ENCODE assay signal across 1 cellular context in the genomic region with DNA sequence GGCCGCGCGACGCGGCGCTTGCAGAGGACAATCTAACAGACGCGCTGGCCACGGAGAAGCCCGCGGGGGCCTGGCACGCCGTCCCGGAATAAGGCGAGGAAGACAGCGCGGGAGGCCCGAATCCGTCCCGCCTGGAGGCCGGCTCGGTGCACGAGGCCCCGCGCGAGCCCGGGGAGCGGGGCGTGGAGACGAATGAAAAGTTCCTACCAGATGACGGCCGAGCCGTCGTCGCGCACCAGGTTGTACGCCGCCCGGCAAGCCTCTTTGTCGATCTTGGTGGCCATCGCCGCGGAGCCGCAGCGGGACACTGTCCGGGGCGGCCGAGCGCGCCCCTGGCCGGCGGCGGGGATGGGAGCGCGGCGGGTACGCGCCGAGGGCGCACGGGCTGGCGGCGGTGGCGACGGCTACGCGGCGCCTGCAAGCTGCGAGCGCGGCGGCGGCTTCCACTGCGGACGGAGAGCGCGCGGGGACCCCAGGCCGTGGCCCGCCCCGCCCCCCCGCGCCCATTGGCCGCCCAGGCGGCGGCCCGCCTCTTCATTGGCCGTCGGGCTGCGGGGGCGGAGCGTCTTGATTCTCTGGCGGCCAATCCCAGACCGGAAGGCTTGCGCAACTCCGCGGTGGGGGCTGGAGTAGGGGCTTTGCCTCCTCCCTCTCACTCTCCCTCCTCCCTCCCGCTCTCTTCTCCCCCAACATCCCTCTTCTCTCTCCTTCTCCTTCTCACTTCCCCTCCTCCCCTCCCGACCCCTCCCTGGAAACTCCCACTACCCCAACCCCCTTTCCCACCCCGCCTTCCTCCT.
TF ChIP-seq lines count a peak whose summit lies in the region.

Gene COTL1, minus strand, starts transcription at position 448 of the 797 bp plus-strand sequence. Its CDS starts 164 bp downstream, at position 284.

TF ChIP-seq in HepG2, 621 proteins besides CTCF, POLR2A, EP300 and RAD21 (continued from another document and continues in another):
- TF ChIP-seq, protein P1, sequence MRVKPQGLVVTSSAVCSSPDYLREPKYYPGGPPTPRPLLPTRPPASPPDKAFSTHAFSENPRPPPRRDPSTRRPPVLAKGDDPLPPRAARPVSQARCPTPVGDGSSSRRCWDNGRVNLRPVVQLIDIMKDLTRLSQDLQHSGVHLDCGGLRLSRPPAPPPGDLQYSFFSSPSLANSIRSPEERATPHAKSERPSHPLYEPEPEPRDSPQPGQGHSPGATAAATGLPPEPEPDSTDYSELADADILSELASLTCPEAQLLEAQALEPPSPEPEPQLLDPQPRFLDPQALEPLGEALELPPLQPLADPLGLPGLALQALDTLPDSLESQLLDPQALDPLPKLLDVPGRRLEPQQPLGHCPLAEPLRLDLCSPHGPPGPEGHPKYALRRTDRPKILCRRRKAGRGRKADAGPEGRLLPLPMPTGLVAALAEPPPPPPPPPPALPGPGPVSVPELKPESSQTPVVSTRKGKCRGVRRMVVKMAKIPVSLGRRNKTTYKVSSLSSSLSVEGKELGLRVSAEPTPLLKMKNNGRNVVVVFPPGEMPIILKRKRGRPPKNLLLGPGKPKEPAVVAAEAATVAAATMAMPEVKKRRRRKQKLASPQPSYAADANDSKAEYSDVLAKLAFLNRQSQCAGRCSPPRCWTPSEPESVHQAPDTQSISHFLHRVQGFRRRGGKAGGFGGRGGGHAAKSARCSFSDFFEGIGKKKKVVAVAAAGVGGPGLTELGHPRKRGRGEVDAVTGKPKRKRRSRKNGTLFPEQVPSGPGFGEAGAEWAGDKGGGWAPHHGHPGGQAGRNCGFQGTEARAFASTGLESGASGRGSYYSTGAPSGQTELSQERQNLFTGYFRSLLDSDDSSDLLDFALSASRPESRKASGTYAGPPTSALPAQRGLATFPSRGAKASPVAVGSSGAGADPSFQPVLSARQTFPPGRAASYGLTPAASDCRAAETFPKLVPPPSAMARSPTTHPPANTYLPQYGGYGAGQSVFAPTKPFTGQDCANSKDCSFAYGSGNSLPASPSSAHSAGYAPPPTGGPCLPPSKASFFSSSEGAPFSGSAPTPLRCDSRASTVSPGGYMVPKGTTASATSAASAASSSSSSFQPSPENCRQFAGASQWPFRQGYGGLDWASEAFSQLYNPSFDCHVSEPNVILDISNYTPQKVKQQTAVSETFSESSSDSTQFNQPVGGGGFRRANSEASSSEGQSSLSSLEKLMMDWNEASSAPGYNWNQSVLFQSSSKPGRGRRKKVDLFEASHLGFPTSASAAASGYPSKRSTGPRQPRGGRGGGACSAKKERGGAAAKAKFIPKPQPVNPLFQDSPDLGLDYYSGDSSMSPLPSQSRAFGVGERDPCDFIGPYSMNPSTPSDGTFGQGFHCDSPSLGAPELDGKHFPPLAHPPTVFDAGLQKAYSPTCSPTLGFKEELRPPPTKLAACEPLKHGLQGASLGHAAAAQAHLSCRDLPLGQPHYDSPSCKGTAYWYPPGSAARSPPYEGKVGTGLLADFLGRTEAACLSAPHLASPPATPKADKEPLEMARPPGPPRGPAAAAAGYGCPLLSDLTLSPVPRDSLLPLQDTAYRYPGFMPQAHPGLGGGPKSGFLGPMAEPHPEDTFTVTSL (CRISPR knock-in tag; IDR thresholded peaks at IDR 0.05; ENCODE audit: borderline replicate concordance) = no peak
- TF ChIP-seq, protein P2, sequence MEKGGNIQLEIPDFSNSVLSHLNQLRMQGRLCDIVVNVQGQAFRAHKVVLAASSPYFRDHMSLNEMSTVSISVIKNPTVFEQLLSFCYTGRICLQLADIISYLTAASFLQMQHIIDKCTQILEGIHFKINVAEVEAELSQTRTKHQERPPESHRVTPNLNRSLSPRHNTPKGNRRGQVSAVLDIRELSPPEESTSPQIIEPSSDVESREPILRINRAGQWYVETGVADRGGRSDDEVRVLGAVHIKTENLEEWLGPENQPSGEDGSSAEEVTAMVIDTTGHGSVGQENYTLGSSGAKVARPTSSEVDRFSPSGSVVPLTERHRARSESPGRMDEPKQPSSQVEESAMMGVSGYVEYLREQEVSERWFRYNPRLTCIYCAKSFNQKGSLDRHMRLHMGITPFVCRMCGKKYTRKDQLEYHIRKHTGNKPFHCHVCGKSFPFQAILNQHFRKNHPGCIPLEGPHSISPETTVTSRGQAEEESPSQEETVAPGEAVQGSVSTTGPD (CRISPR knock-in tag; IDR thresholded peaks at IDR 0.05) = no peak
- TF ChIP-seq FLYWCH1 (CRISPR knock-in tag; IDR thresholded peaks at IDR 0.05) = no peak
- no peak for TF ChIP-seq ZBTB42 (CRISPR knock-in tag; IDR thresholded peaks at IDR 0.05)
- no peak for TF ChIP-seq ZNF451 (CRISPR knock-in tag; IDR thresholded peaks at IDR 0.05)
- no peak for TF ChIP-seq PHF5A (CRISPR knock-in tag; IDR thresholded peaks at IDR 0.05; ENCODE audit: low read depth, unreplicated experiment)
- no peak for TF ChIP-seq U2AF1 (optimal IDR thresholded peaks at IDR 0.05; ENCODE audit: low read depth, low read length)
- TF ChIP-seq, protein P3, sequence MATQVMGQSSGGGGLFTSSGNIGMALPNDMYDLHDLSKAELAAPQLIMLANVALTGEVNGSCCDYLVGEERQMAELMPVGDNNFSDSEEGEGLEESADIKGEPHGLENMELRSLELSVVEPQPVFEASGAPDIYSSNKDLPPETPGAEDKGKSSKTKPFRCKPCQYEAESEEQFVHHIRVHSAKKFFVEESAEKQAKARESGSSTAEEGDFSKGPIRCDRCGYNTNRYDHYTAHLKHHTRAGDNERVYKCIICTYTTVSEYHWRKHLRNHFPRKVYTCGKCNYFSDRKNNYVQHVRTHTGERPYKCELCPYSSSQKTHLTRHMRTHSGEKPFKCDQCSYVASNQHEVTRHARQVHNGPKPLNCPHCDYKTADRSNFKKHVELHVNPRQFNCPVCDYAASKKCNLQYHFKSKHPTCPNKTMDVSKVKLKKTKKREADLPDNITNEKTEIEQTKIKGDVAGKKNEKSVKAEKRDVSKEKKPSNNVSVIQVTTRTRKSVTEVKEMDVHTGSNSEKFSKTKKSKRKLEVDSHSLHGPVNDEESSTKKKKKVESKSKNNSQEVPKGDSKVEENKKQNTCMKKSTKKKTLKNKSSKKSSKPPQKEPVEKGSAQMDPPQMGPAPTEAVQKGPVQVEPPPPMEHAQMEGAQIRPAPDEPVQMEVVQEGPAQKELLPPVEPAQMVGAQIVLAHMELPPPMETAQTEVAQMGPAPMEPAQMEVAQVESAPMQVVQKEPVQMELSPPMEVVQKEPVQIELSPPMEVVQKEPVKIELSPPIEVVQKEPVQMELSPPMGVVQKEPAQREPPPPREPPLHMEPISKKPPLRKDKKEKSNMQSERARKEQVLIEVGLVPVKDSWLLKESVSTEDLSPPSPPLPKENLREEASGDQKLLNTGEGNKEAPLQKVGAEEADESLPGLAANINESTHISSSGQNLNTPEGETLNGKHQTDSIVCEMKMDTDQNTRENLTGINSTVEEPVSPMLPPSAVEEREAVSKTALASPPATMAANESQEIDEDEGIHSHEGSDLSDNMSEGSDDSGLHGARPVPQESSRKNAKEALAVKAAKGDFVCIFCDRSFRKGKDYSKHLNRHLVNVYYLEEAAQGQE (IDR thresholded peaks at IDR 0.05; ENCODE audit: borderline replicate concordance in 1 of 2, low read depth in 1 of 2, low read length in 2 of 2) = no peak
- peak; percentile 55; the same call in 1 of the 2 replicates for TF ChIP-seq MTA1 (CRISPR knock-in tag; IDR thresholded peaks at IDR 0.05; ENCODE audit: borderline replicate concordance)
- TF ChIP-seq, protein P4, sequence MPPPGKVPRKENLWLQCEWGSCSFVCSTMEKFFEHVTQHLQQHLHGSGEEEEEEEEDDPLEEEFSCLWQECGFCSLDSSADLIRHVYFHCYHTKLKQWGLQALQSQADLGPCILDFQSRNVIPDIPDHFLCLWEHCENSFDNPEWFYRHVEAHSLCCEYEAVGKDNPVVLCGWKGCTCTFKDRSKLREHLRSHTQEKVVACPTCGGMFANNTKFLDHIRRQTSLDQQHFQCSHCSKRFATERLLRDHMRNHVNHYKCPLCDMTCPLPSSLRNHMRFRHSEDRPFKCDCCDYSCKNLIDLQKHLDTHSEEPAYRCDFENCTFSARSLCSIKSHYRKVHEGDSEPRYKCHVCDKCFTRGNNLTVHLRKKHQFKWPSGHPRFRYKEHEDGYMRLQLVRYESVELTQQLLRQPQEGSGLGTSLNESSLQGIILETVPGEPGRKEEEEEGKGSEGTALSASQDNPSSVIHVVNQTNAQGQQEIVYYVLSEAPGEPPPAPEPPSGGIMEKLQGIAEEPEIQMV (CRISPR knock-in tag; IDR thresholded peaks at IDR 0.05; ENCODE audit: low read depth) = no peak
- no peak for TF ChIP-seq SIX4 (CRISPR knock-in tag; IDR thresholded peaks at IDR 0.05)
- no peak for TF ChIP-seq GPBP1L1 (CRISPR knock-in tag; IDR thresholded peaks at IDR 0.05)
- TF ChIP-seq, protein P5, sequence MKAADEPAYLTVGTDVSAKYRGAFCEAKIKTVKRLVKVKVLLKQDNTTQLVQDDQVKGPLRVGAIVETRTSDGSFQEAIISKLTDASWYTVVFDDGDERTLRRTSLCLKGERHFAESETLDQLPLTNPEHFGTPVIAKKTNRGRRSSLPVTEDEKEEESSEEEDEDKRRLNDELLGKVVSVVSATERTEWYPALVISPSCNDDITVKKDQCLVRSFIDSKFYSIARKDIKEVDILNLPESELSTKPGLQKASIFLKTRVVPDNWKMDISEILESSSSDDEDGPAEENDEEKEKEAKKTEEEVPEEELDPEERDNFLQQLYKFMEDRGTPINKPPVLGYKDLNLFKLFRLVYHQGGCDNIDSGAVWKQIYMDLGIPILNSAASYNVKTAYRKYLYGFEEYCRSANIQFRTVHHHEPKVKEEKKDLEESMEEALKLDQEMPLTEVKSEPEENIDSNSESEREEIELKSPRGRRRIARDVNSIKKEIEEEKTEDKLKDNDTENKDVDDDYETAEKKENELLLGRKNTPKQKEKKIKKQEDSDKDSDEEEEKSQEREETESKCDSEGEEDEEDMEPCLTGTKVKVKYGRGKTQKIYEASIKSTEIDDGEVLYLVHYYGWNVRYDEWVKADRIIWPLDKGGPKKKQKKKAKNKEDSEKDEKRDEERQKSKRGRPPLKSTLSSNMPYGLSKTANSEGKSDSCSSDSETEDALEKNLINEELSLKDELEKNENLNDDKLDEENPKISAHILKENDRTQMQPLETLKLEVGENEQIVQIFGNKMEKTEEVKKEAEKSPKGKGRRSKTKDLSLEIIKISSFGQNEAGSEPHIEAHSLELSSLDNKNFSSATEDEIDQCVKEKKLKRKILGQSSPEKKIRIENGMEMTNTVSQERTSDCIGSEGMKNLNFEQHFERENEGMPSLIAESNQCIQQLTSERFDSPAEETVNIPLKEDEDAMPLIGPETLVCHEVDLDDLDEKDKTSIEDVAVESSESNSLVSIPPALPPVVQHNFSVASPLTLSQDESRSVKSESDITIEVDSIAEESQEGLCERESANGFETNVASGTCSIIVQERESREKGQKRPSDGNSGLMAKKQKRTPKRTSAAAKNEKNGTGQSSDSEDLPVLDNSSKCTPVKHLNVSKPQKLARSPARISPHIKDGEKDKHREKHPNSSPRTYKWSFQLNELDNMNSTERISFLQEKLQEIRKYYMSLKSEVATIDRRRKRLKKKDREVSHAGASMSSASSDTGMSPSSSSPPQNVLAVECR (CRISPR knock-in tag; IDR thresholded peaks at IDR 0.05; ENCODE audit: borderline replicate concordance) = peak; percentile 43; the same call in 1 of the 2 replicates
- no peak for TF ChIP-seq ZNF660 (CRISPR knock-in tag; IDR thresholded peaks at IDR 0.05; ENCODE audit: borderline replicate concordance, low read depth)
- no peak for TF ChIP-seq MIER3 (CRISPR knock-in tag; IDR thresholded peaks at IDR 0.05; ENCODE audit: borderline replicate concordance)
- no peak for TF ChIP-seq ZNF24 (IDR thresholded peaks at IDR 0.05)
- no peak for TF ChIP-seq WIZ (CRISPR knock-in tag; IDR thresholded peaks at IDR 0.05)
- TF ChIP-seq KDM5B (CRISPR knock-in tag; IDR thresholded peaks at IDR 0.05; ENCODE audit: borderline replicate concordance) = peak; percentile 63; the same call in 1 of the 2 replicates
- no peak for TF ChIP-seq NFE2L2 (IDR thresholded peaks at IDR 0.05; ENCODE audit: low read length)
- TF ChIP-seq ZNF713 (CRISPR knock-in tag; IDR thresholded peaks at IDR 0.05) = no peak
- no peak for TF ChIP-seq MAFF (IDR thresholded peaks at IDR 0.05; ENCODE audit: low read depth, low read length)
- TF ChIP-seq MYNN (CRISPR knock-in tag; IDR thresholded peaks at IDR 0.05; ENCODE audit: low read depth) = no peak
- no peak for TF ChIP-seq ZNF772 (CRISPR knock-in tag; IDR thresholded peaks at IDR 0.05)
- TF ChIP-seq NCOA1 (CRISPR knock-in tag; IDR thresholded peaks at IDR 0.05) = no peak
- TF ChIP-seq GTF2F1 (IDR thresholded peaks at IDR 0.05; ENCODE audit: low read length) = no peak
- no peak for TF ChIP-seq TFE3 (CRISPR knock-in tag; IDR thresholded peaks at IDR 0.05)
- TF ChIP-seq, protein P6, sequence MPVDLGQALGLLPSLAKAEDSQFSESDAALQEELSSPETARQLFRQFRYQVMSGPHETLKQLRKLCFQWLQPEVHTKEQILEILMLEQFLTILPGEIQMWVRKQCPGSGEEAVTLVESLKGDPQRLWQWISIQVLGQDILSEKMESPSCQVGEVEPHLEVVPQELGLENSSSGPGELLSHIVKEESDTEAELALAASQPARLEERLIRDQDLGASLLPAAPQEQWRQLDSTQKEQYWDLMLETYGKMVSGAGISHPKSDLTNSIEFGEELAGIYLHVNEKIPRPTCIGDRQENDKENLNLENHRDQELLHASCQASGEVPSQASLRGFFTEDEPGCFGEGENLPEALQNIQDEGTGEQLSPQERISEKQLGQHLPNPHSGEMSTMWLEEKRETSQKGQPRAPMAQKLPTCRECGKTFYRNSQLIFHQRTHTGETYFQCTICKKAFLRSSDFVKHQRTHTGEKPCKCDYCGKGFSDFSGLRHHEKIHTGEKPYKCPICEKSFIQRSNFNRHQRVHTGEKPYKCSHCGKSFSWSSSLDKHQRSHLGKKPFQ (CRISPR knock-in tag; IDR thresholded peaks at IDR 0.05; ENCODE audit: insufficient replicate concordance) = no peak
- no peak for TF ChIP-seq ZBTB20 (CRISPR knock-in tag; IDR thresholded peaks at IDR 0.05; ENCODE audit: borderline replicate concordance, low read depth)
- TF ChIP-seq ATF1 (CRISPR knock-in tag; IDR thresholded peaks at IDR 0.05) = no peak
- no peak for TF ChIP-seq THAP8 (CRISPR knock-in tag; IDR thresholded peaks at IDR 0.05; ENCODE audit: borderline replicate concordance)
